Comparison of ENCODE assay signal across 8 cellular contexts in the genomic region with DNA sequence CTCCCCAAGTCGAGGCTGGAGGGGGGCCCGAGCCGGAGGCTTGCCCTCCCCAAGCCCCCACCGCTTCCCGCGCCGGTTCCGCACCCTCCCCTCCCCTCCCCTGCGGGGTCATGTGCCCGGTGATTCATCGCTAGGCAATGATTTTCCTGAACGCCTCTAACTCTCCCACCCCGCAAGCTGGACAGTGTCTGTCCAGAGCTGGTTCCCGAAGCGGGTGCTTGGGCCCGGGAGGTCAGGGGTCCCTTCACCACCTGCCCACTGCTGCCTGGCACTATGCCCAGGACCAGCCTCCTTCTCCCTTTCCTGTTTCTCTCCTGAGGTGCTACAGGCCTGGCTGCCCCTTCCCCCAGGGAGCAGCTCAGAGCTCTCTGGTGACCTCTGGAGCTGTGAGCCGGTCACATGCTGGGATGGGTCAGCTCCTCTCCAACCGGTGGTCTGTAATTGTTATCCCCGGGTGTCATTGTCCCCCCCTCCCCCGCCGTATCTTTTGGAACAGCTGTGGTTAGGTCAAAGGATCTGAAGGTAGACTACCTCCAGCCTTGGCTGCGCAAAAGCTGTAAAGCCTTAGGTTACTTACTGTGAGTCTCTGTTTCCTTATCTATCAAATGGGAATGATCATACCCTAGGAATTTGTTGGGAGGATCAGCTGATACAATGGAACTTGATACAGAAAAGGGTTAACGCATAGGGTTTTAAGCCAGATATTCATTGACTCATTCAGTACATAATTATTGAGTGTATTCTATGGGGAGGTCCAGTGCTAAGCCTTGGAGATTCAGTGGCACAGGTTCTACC. TPM values are rescaled to one million over a fixed set of nuclear protein-coding genes. Genes with fewer than 3 reads are reported as not detected.
DNase-seq lines count a peak whose midpoint lies in the region; ATAC-seq and TF ChIP-seq lines count a peak whose summit lies in the region.

No MANE protein-coding gene starts in this region.

- no peak for TF ChIP-seq CTCF in brain (conservative IDR thresholded peaks at IDR 0.05)

- H3K4me3 Mint-ChIP-seq in T-helper 2 cell treated with Interferon-gamma antibody and Interleukin-4, amounts not matched to agents 5 μg/mL and 100 μg/mL, for 36 hours = peak overlapping the region; percentile 86
- peak overlapping the region; percentile 86 to 91 (median 86) for H3K4me3 Mint-ChIP-seq in brain

- ATAC-seq in HG03280 (IDR thresholded peaks at IDR 0.05; ENCODE audit: unreplicated experiment) = no peak

- H3K27ac Mint-ChIP-seq in T-helper 2 cell treated with Interferon-gamma antibody and Interleukin-4, amounts not matched to agents 5 μg/mL and 100 μg/mL, for 36 hours = no peak overlapping the region
- peak overlapping the region; percentile 32 to 86 (median 65) for H3K27ac Mint-ChIP-seq in brain

- peaks cover 23% of the 10 kb centered on the region for H3K4me1 Mint-ChIP-seq in T-helper 2 cell treated with Interferon-gamma antibody and Interleukin-4, amounts not matched to agents 5 μg/mL and 100 μg/mL, for 36 hours (ENCODE audit: low read depth)
- peaks cover 22% of the 10 kb centered on the region for H3K4me1 Mint-ChIP-seq in brain

- H3K36me3 Mint-ChIP-seq in T-helper 2 cell treated with Interferon-gamma antibody and Interleukin-4, amounts not matched to agents 5 μg/mL and 100 μg/mL, for 36 hours (ENCODE audit: low read depth) = peaks cover 15% of the 10 kb centered on the region
- H3K36me3 Mint-ChIP-seq in brain = no peaks in the 10 kb centered on the region

- H3K9me3 Mint-ChIP-seq in T-helper 2 cell treated with Interferon-gamma antibody and Interleukin-4, amounts not matched to agents 5 μg/mL and 100 μg/mL, for 36 hours = no peaks in the 10 kb centered on the region
- H3K9me3 Mint-ChIP-seq in brain = peaks cover 0 to 4% (median 0%) of the 10 kb centered on the region in 5 experiments

- DNase-seq in NCI-H2227 (lab: John Stamatoyannopoulos, UW; ENCODE audit: unreplicated experiment) (peak; percentile 56), NCI-H2227 treated with DMSO at 0.1 percent for 48 hours (lab: John Stamatoyannopoulos, UW) (no peak), HuH-7.5 (ENCODE audit: low spot score) (peak; percentile 67), hypothalamus (lab: John Stamatoyannopoulos, UW) (peak in 45 of 51 donors; percentile 15 to 79 (median 48)), pulmonary artery endothelial cell (ENCODE audit: low read depth, low spot score) (peak; percentile 58)
- DNase-seq in T-helper 2 cell treated with Interferon-gamma antibody and Interleukin-4, amounts not matched to agents 5 μg/mL and 100 μg/mL, for 36 hours (ENCODE audit: low spot score) = peak; percentile 18

- H3K27me3 Mint-ChIP-seq in T-helper 2 cell treated with Interferon-gamma antibody and Interleukin-4, amounts not matched to agents 5 μg/mL and 100 μg/mL, for 36 hours (ENCODE audit: low read depth) = peaks cover 28% of the 10 kb centered on the region
- peaks cover 60% of the 10 kb centered on the region for H3K27me3 Mint-ChIP-seq in brain

RNA-seq across cellular contexts. Expression of a gene that starts 0.7 kb away (rescaled TPM):
- 22.1 TPM for polyA plus RNA-seq in brain (ENCODE audit: insufficient read depth, low read depth, low replicate concordance)
- 26.7 and 26.8 TPM in 2 replicates for total RNA-seq in pulmonary artery endothelial cell

RNA-seq across cellular contexts. Expression of a gene that starts 42.3 kb away (rescaled TPM):
- polyA plus RNA-seq in brain (ENCODE audit: insufficient read depth, low read depth, low replicate concordance) = not detected
- total RNA-seq in pulmonary artery endothelial cell = not detected in 2 replicates

RNA-seq across cellular contexts. Expression of a gene that starts 54.7 kb away (rescaled TPM):
- polyA plus RNA-seq in brain (ENCODE audit: insufficient read depth, low read depth, low replicate concordance) = 34.8 TPM
- total RNA-seq in pulmonary artery endothelial cell = 53.9 and 63.1 TPM in 2 replicates
